ENCODE assay signal across 18 cellular contexts in the genomic region with DNA sequence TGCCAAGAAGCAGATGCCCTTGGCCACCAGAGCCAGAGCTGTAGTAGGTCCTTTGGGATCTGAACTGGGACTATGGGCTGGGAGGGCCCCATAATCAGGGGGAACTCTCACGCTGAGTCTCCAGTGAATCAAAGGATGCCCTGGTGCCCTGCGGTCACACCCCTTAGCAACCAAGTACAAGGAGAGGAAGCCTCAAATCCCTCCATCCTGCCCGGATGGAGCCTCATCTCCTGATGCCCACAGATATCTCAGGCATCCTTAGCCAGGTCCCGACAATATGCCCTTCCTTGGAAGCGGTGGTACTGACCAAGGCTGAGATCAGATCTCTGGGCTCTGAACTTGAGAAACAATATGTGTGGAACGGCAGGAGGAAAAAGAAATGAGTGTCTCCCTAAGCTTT. TPM values are rescaled to one million over a fixed set of nuclear protein-coding genes. Genes with fewer than 3 reads are reported as not detected.
DNase-seq lines count a peak whose midpoint lies in the region; TF ChIP-seq lines count a peak whose summit lies in the region.
"Had no signal": no experiment of that assay in that cellular context is flagged by ENCODE, and none has a peak within 500 bp of the region (broad histone marks: within the 10 kb centered on the region; RNA-seq: fewer than 3 reads in every experiment).

No MANE protein-coding gene starts in this region.

- H3K36me3 Mint-ChIP-seq in type B pancreatic cell = peaks cover 6% of the 10 kb centered on the region
- H3K36me3 Mint-ChIP-seq in activated CD4-positive, alpha-beta T cell treated with anti-CD3 and anti-CD28 coated beads, Interleukin-2, amount 10 ng/mL, durations not matched to agents 7 days and 5 days (ENCODE audit: low read depth) = no peaks in the 10 kb centered on the region
- H3K36me3 Mint-ChIP-seq: CD8-positive, alpha-beta memory T cell had no signal

- intact Hi-C loops in left ventricle myocardium inferior (cut with micrococcal nuclease) (no loop called here), cardiac septum (cut with DNase I) (no loop called here)

- H3K27ac Mint-ChIP-seq in type B pancreatic cell = peak overlapping the region; percentile 89
- H3K27ac Mint-ChIP-seq in activated CD4-positive, alpha-beta T cell treated with anti-CD3 and anti-CD28 coated beads, Interleukin-2, amount 10 ng/mL, durations not matched to agents 7 days and 5 days = no peak overlapping the region
- H3K27ac Mint-ChIP-seq: stimulated activated naive CD8-positive, alpha-beta T cell treated with anti-CD3 and anti-CD28 coated beads, Interleukin-15, amount 100 ng/mL, for 72 hours had no signal

- H3K27ac ChIP-seq in left ventricle myocardium inferior (replicated peaks) (peak overlapping the region; percentile 85), coronary artery (peak overlapping the region in 1 of 2 donors; percentile 89), muscle layer of duodenum (ENCODE audit: low read length) (no peak overlapping the region)
- H3K27ac ChIP-seq: neutrophil had no signal

- peak overlapping the region; percentile 88 for H3K4me3 Mint-ChIP-seq in type B pancreatic cell
- H3K4me3 Mint-ChIP-seq in activated CD4-positive, alpha-beta T cell treated with anti-CD3 and anti-CD28 coated beads, Interleukin-2, amount 10 ng/mL, durations not matched to agents 7 days and 5 days = no peak overlapping the region
- H3K4me3 Mint-ChIP-seq: activated T-cell treated with anti-CD3 and anti-CD28 coated beads, Interleukin-2, amount 50 U/mL, for 4 hours; stimulated activated naive CD8-positive, alpha-beta T cell treated with anti-CD3 and anti-CD28 coated beads, Interleukin-15, amount 100 ng/mL, for 72 hours had no signal

- no peaks in the 10 kb centered on the region for H3K27me3 Mint-ChIP-seq in type B pancreatic cell
- H3K27me3 Mint-ChIP-seq in activated CD4-positive, alpha-beta T cell treated with anti-CD3 and anti-CD28 coated beads, Interleukin-2, amount 10 ng/mL, durations not matched to agents 7 days and 5 days = peaks cover 10% of the 10 kb centered on the region
- H3K27me3 Mint-ChIP-seq: stimulated activated naive CD8-positive, alpha-beta T cell treated with anti-CD3 and anti-CD28 coated beads, Interleukin-15, amount 100 ng/mL, for 72 hours had no signal

- no peaks in the 10 kb centered on the region for H3K9me3 Mint-ChIP-seq in type B pancreatic cell
- no peaks in the 10 kb centered on the region for H3K9me3 Mint-ChIP-seq in activated CD4-positive, alpha-beta T cell treated with anti-CD3 and anti-CD28 coated beads, Interleukin-2, amount 10 ng/mL, durations not matched to agents 7 days and 5 days
- H3K9me3 Mint-ChIP-seq: activated T-cell treated with anti-CD3 and anti-CD28 coated beads, Interleukin-2, amount 50 U/mL, for 4 hours; CD8-positive, alpha-beta memory T cell; stimulated activated naive CD8-positive, alpha-beta T cell treated with anti-CD3 and anti-CD28 coated beads, Interleukin-15, amount 100 ng/mL, for 72 hours had no signal

- peaks cover 27% of the 10 kb centered on the region for H3K4me1 Mint-ChIP-seq in type B pancreatic cell (ENCODE audit: unreplicated experiment)
- peaks cover 4% of the 10 kb centered on the region for H3K4me1 Mint-ChIP-seq in activated CD4-positive, alpha-beta T cell treated with anti-CD3 and anti-CD28 coated beads, Interleukin-2, amount 10 ng/mL, durations not matched to agents 7 days and 5 days
- H3K4me1 Mint-ChIP-seq: CD8-positive, alpha-beta memory T cell had no signal

- H3K36me3 ChIP-seq in left ventricle myocardium inferior = no peaks in the 10 kb centered on the region
- peaks cover 0 to under 1% of the 10 kb centered on the region in 2 donors for H3K36me3 ChIP-seq in muscle layer of duodenum (ENCODE audit: control insufficient read depth in 1 of 2, insufficient read depth in 2 of 2, low read length in 2 of 2)
- H3K36me3 ChIP-seq: neutrophil had no signal

- H3K9me3 ChIP-seq in left ventricle myocardium inferior (replicated peaks) = no peaks in the 10 kb centered on the region
- no peaks in the 10 kb centered on the region for H3K9me3 ChIP-seq in muscle layer of duodenum (ENCODE audit: control insufficient read depth in 1 of 2, low read length in 2 of 2)
- H3K9me3 ChIP-seq: neutrophil had no signal

- peak overlapping the region; percentile 58 for H3K4me3 ChIP-seq in left ventricle myocardium inferior
- H3K4me3 ChIP-seq in coronary artery = peak overlapping the region; percentile 70
- peak overlapping the region; percentile 55 to 59 for H3K4me3 ChIP-seq in muscle layer of duodenum (ENCODE audit: low read depth in 1 of 2, low read length in 2 of 2)

- peaks cover 31% of the 10 kb centered on the region for H3K4me1 ChIP-seq in left ventricle myocardium inferior
- peaks cover 0 to 15% of the 10 kb centered on the region in 2 donors for H3K4me1 ChIP-seq in muscle layer of duodenum (ENCODE audit: control insufficient read depth in 1 of 2, insufficient read depth in 2 of 2, low read length in 2 of 2)

- POLR2A ChIA-PET in activated CD4-positive, alpha-beta T cell treated with anti-CD3 and anti-CD28 coated beads, Interleukin-2, amount 10 ng/mL, durations not matched to agents 7 days and 5 days (lab: Charles Lee) = no interaction called here

- TF ChIP-seq CTCF in left ventricle myocardium inferior (IDR thresholded peaks at IDR 0.05; ENCODE audit: borderline replicate concordance) (no peak), coronary artery (IDR thresholded peaks at IDR 0.05) (no peak), type B pancreatic cell (conservative IDR thresholded peaks at IDR 0.05) (no peak)

- CTCF ChIA-PET in activated CD4-positive, alpha-beta T cell treated with anti-CD3 and anti-CD28 coated beads, Interleukin-2, amount 10 ng/mL, durations not matched to agents 7 days and 5 days (lab: Charles Lee) = interaction anchor here (0.7 to 1.6 kb wide), 3 partner anchors 24 to 133 kb away, joined by 3 to 4 read pairs (median 3); partner anchors contain the start of genes GYS1 and RUVBL2

- DNase-seq in left ventricle myocardium inferior (no peak), cardiac septum (ENCODE audit: low spot score) (no peak), coronary artery (ENCODE audit: low spot score) (peak; percentile 65), type B pancreatic cell (ENCODE audit: extremely low spot score, unreplicated experiment) (no peak), NCI-H446 (lab: John Stamatoyannopoulos, UW) (no peak), NCI-H510A (lab: John Stamatoyannopoulos, UW) (no peak)
- DNase-seq in activated CD4-positive, alpha-beta T cell treated with anti-CD3 and anti-CD28 coated beads, Interleukin-2, amount 10 ng/mL, durations not matched to agents 7 days and 5 days = no peak
- DNase-seq: 8988T; activated CD4-positive, alpha-beta T cell treated with anti-CD3 and anti-CD28 coated beads, Interleukin-2, amount 50 U/mL, for 48 hours; activated T-cell treated with anti-CD3 and anti-CD28 coated beads, Interleukin-2, amount 50 U/mL, for 4 hours; CD8-positive, alpha-beta memory T cell; Kasumi-1; left ventricle myocardium superior; stimulated activated naive CD8-positive, alpha-beta T cell treated with anti-CD3 and anti-CD28 coated beads, Interleukin-15, amount 100 ng/mL, for 72 hours had no signal

- H3K27me3 ChIP-seq in left ventricle myocardium inferior (ENCODE audit: low read depth) = no peaks in the 10 kb centered on the region
- H3K27me3 ChIP-seq in muscle layer of duodenum (ENCODE audit: low read depth, low read length) = no peaks in the 10 kb centered on the region

RNA-seq across cellular contexts. Expression of gene PLEKHA4, which starts 1.7 kb away (rescaled TPM):
- total RNA-seq in left ventricle myocardium inferior (24.7 TPM), cardiac septum (106 TPM), type B pancreatic cell (ENCODE audit: low replicate concordance) (15.8 and 45.4 TPM in 2 replicates)
- 1 to 10 TPM; 3.8 to 4.6 TPM for total RNA-seq in activated CD4-positive, alpha-beta T cell treated with anti-CD3 and anti-CD28 coated beads, Interleukin-2, amount 10 ng/mL, durations not matched to agents 7 days and 5 days

RNA-seq across cellular contexts. Expression of gene PPP1R15A, which starts 5.5 kb away (rescaled TPM):
- total RNA-seq in left ventricle myocardium inferior = 76.4 TPM
- total RNA-seq in cardiac septum = 87.0 TPM
- 57.5 and 161 TPM in 2 replicates for total RNA-seq in type B pancreatic cell (ENCODE audit: low replicate concordance)
- total RNA-seq in activated CD4-positive, alpha-beta T cell treated with anti-CD3 and anti-CD28 coated beads, Interleukin-2, amount 10 ng/mL, durations not matched to agents 7 days and 5 days = 10 to 100 TPM; 49.6 to 53.3 TPM

RNA-seq across cellular contexts. Expression of gene HSD17B14, which starts 30.4 kb away (rescaled TPM):
- total RNA-seq in left ventricle myocardium inferior = 1.8 TPM
- 1.9 TPM for total RNA-seq in cardiac septum
- 9.4 and 12.9 TPM in 2 replicates for total RNA-seq in type B pancreatic cell (ENCODE audit: low replicate concordance)
- under 1 TPM; 0.27 to 0.77 TPM for total RNA-seq in activated CD4-positive, alpha-beta T cell treated with anti-CD3 and anti-CD28 coated beads, Interleukin-2, amount 10 ng/mL, durations not matched to agents 7 days and 5 days

RNA-seq across cellular contexts. Expression of gene TULP2, which starts 31.9 kb away (rescaled TPM):
- total RNA-seq in left ventricle myocardium inferior (0.55 TPM), cardiac septum (0.67 TPM), type B pancreatic cell (ENCODE audit: low replicate concordance) (not detected in 2 replicates)
- total RNA-seq in activated CD4-positive, alpha-beta T cell treated with anti-CD3 and anti-CD28 coated beads, Interleukin-2, amount 10 ng/mL, durations not matched to agents 7 days and 5 days = not detected
- total RNA-seq: CD8-positive, alpha-beta memory T cell; left ventricle myocardium superior; NCI-H460; SK-MEL-5 had no signal

RNA-seq across cellular contexts. Expression of gene NUCB1, which starts 33.4 kb away (rescaled TPM):
- total RNA-seq in left ventricle myocardium inferior = 221 TPM
- total RNA-seq in cardiac septum = 276 TPM
- total RNA-seq in type B pancreatic cell (ENCODE audit: low replicate concordance) = 202 and 205 TPM in 2 replicates
- 100 to 1,000 TPM; 231 to 251 TPM for total RNA-seq in activated CD4-positive, alpha-beta T cell treated with anti-CD3 and anti-CD28 coated beads, Interleukin-2, amount 10 ng/mL, durations not matched to agents 7 days and 5 days
